21 cellular contexts compared by ENCODE assay signal in the genomic region with DNA sequence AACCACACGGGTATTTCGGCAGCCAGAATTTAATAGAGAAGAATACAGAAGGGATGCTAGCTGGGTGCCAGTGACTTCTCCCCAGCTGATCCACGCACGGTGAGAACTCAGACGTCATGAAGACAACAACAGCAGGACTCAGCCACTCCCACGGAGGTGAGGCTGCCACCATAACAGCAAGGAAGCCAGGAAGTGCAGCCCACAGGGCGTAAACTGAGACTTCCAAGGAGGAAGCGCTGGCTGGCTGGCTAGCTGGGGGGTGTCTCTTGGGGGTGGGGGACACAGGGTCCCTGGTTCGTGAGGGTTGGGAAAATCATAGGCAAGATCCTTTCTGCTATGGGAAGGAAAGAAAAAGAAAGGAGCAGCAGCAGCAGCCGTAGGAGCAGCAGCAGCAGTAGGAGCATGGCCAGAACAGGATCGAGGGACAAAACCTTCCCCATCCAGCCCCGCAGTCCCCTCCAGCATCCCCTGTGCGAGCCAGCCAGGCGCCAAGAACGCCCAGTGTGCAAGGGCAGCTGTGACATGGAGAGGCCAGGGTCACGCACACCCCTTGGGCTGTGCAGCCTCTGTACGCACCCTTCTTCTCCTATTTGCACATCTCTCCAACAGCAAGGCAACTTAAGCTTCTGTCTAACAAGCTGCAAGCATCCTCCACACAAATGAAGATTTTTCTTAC. TPM values are rescaled to one million over a fixed set of nuclear protein-coding genes. Genes with fewer than 3 reads are reported as not detected.
A peak's percentile ranks its signal among the peaks of the same experiment; 100 is the strongest.
DNase-seq lines count a peak whose midpoint lies in the region; ATAC-seq and TF ChIP-seq lines count a peak whose summit lies in the region.
"Had no signal": no experiment of that assay in that cellular context is flagged by ENCODE, and none has a peak within 500 bp of the region (broad histone marks: within the 10 kb centered on the region; RNA-seq: fewer than 3 reads in every experiment).

No MANE protein-coding gene starts in this region.

- H4K91ac ChIP-seq in H9 (ENCODE audit: insufficient read length, low read depth, low read length), result no peak overlapping the region

- H4K8ac ChIP-seq in H9 (replicated peaks; ENCODE audit: insufficient read length, low read depth, low read length), result no peak overlapping the region

- WGBS in H9 (ENCODE audit: extremely low coverage, insufficient read length, low lambda C conversion rate), result no CpG with 5 or more reads among the region's 17 CpGs
- 47 to 58% (median 52%) methylated on average over 15 to 17 of the region's 17 CpGs for WGBS in spleen, 5 donors
- 39 to 49% methylated on average over 16 to 17 of the region's 17 CpGs for WGBS in testis, 2 donors

- H3K23me2 ChIP-seq in H9 (ENCODE audit: insufficient read length, low read depth, low read length, poor library complexity, severe bottlenecking), result no peaks in the 10 kb centered on the region

- no peaks in the 10 kb centered on the region for H3K4me1 Mint-ChIP-seq in H9
- no peaks in the 10 kb centered on the region for H3K4me1 Mint-ChIP-seq in activated CD8-positive, alpha-beta memory T cell treated with anti-CD3 and anti-CD28 coated beads, Interleukin-2, amount 10 ng/mL, durations not matched to agents 7 days and 5 days
- H3K4me1 Mint-ChIP-seq: neural crest cell had no signal

- no peak overlapping the region for H3K4ac ChIP-seq in H9 (ENCODE audit: low read depth, low read length)

- H2BK12ac ChIP-seq in H9 (ENCODE audit: insufficient read length, low read depth, low read length), result no peak overlapping the region

- H3K79me1 ChIP-seq in H9 (ENCODE audit: insufficient read depth, low read depth, low read length, poor library complexity, severe bottlenecking), result no peaks in the 10 kb centered on the region

- H2BK20ac ChIP-seq in H9 (ENCODE audit: low read depth, low read length, poor library complexity, severe bottlenecking), result no peak overlapping the region

- H3K9me3 ChIP-seq in H9 (ENCODE audit: control insufficient read depth, low read depth, low read length) (no peaks in the 10 kb centered on the region), spleen (no peaks in the 10 kb centered on the region), colonic mucosa (no peaks in the 10 kb centered on the region), testis (no peaks in the 10 kb centered on the region)
- H3K9me3 ChIP-seq: gastrocnemius medialis had no signal

- no peak overlapping the region for H2AFZ ChIP-seq in H9 (ENCODE audit: low read length)

- H3K36me3 Mint-ChIP-seq in H9 (ENCODE audit: insufficient read depth in 1 of 3, low read depth in 3 of 3), result no peaks in the 10 kb centered on the region; a peak in 1 of 7 replicates
- no peaks in the 10 kb centered on the region for H3K36me3 Mint-ChIP-seq in activated CD8-positive, alpha-beta memory T cell treated with anti-CD3 and anti-CD28 coated beads, Interleukin-2, amount 10 ng/mL, durations not matched to agents 7 days and 5 days

- H2BK15ac ChIP-seq in H9 (ENCODE audit: low read depth, low read length), result no peak overlapping the region

- H3K56ac ChIP-seq in H9 (ENCODE audit: insufficient read length, low read depth, low read length), result no peak overlapping the region

- no peak overlapping the region for H4K5ac ChIP-seq in H9 (ENCODE audit: insufficient read length, low read depth, low read length)

- no peak overlapping the region for H3K9ac ChIP-seq in H9 (ENCODE audit: extremely low read depth, insufficient read length, low read length)
- H3K9ac ChIP-seq in colonic mucosa (ENCODE audit: low read depth in 2 of 2, low read length in 2 of 2), result no peak overlapping the region

- no peak overlapping the region for H3K27ac ChIP-seq in H9 (ENCODE audit: insufficient read length, low read depth, low read length)
- no peak overlapping the region for H3K27ac ChIP-seq in spleen
- H3K27ac ChIP-seq in colonic mucosa, result no peak overlapping the region
- no peak overlapping the region for H3K27ac ChIP-seq in testis
- H3K27ac ChIP-seq: dorsolateral prefrontal cortex, gastrocnemius medialis, HL-60, SK-N-MC had no signal

- H3K79me2 ChIP-seq in H9 (ENCODE audit: insufficient read depth, low read length), result no peaks in the 10 kb centered on the region

- DNase-seq in H9 (peak; percentile 14), left lobe of liver (ENCODE audit: low spot score) (peak; percentile 24), spleen (peak; percentile 33), colonic mucosa (no peak), testis (no peak)
- peak; percentile 26 for DNase-seq in activated CD8-positive, alpha-beta memory T cell treated with anti-CD3 and anti-CD28 coated beads, Interleukin-2, amount 10 ng/mL, durations not matched to agents 7 days and 5 days
- DNase-seq: activated CD8-positive, alpha-beta T cell treated with anti-CD3 and anti-CD28 coated beads for 36 hours; dorsolateral prefrontal cortex; gastrocnemius medialis; kidney glomerular epithelial cell; midbrain; NCI-H187; NCI-H226; stimulated activated CD4-positive, alpha-beta T cell treated with anti-CD3 and anti-CD28 coated beads, Interleukin-12 subunit alpha, Interleukin-12 subunit beta, amount 100 ng/mL, for 4 hours; stimulated activated CD8-positive, alpha-beta memory T cell treated with anti-CD3 and anti-CD28 coated beads, Interleukin-4, amount 100 ng/mL, for 48 hours had no signal

- H3K9me3 Mint-ChIP-seq in H9, result peaks cover under 1 to 3% of the 10 kb centered on the region in 2 experiments; a peak in 2 of 5 replicates
- no peaks in the 10 kb centered on the region for H3K9me3 Mint-ChIP-seq in activated CD8-positive, alpha-beta memory T cell treated with anti-CD3 and anti-CD28 coated beads, Interleukin-2, amount 10 ng/mL, durations not matched to agents 7 days and 5 days (ENCODE audit: low read depth)
- H3K9me3 Mint-ChIP-seq: activated CD8-positive, alpha-beta T cell treated with anti-CD3 and anti-CD28 coated beads for 36 hours; activated T-helper 1 cell treated with anti-CD3 and anti-CD28 coated beads, Interleukin-12 subunit alpha, Interleukin-12 subunit beta, Interleukin-2, Interleukin-4 antibody, amounts not matched to agents 30 ng/mL and 10 ng/mL and 1 ng/mL, durations not matched to agents 14 hours and 24 hours and 36 hours; neural crest cell had no signal

- H3K36me3 ChIP-seq in spleen (no peaks in the 10 kb centered on the region), colonic mucosa (no peaks in the 10 kb centered on the region), testis (ENCODE audit: low read depth, missing control alignments) (no peaks in the 10 kb centered on the region)
- H3K36me3 ChIP-seq: gastrocnemius medialis had no signal

- H3K4me3 ChIP-seq in spleen (no peak overlapping the region), colonic mucosa (no peak overlapping the region), testis (no peak overlapping the region)
- H3K4me3 ChIP-seq: dorsolateral prefrontal cortex, gastrocnemius medialis, SK-N-MC had no signal

- no peak overlapping the region for H3K4me2 ChIP-seq in H9 (ENCODE audit: insufficient read depth, insufficient read length, low read length)

- no peak overlapping the region for H2BK5ac ChIP-seq in H9 (ENCODE audit: insufficient read length, low read length)

- no peak overlapping the region for H2BK120ac ChIP-seq in H9 (ENCODE audit: low read depth, low read length, poor library complexity, severe bottlenecking)

- CTCF ChIA-PET in activated CD8-positive, alpha-beta memory T cell treated with anti-CD3 and anti-CD28 coated beads, Interleukin-2, amount 10 ng/mL, durations not matched to agents 7 days and 5 days (lab: Charles Lee), result no interaction called here

- intact Hi-C loops in spleen (cut with DNase I; ENCODE audit: low total_unique reads) (no loop called here), colonic mucosa (cut with DNase I) (no loop called here), testis (cut with DNase I; ENCODE audit: low total_unique reads) (no loop called here)

- no peaks in the 10 kb centered on the region for H4K20me1 ChIP-seq in H9 (ENCODE audit: control insufficient read depth, insufficient read depth, insufficient read length)

- H3K4me1 ChIP-seq in H9 (ENCODE audit: insufficient read depth, low read length) (no peaks in the 10 kb centered on the region), spleen (no peaks in the 10 kb centered on the region), colonic mucosa (no peaks in the 10 kb centered on the region), testis (no peaks in the 10 kb centered on the region)
- H3K4me1 ChIP-seq: gastrocnemius medialis had no signal

- H3K18ac ChIP-seq in H9 (ENCODE audit: insufficient read length, low read depth, low read length), result no peak overlapping the region

- H2AK5ac ChIP-seq in H9 (ENCODE audit: insufficient read length, low read length), result no peak overlapping the region

- H3K4me3 Mint-ChIP-seq in H9, result no peak overlapping the region
- no peak overlapping the region for H3K4me3 Mint-ChIP-seq in activated CD8-positive, alpha-beta memory T cell treated with anti-CD3 and anti-CD28 coated beads, Interleukin-2, amount 10 ng/mL, durations not matched to agents 7 days and 5 days
- H3K4me3 Mint-ChIP-seq: activated CD8-positive, alpha-beta T cell treated with anti-CD3 and anti-CD28 coated beads for 36 hours; activated T-helper 1 cell treated with anti-CD3 and anti-CD28 coated beads, Interleukin-12 subunit alpha, Interleukin-12 subunit beta, Interleukin-2, Interleukin-4 antibody, amounts not matched to agents 30 ng/mL and 10 ng/mL and 1 ng/mL, durations not matched to agents 14 hours and 24 hours and 36 hours; neural crest cell had no signal

- no peak for ATAC-seq in activated CD8-positive, alpha-beta memory T cell treated with anti-CD3 and anti-CD28 coated beads, Interleukin-2, amount 10 ng/mL, durations not matched to agents 7 days and 5 days
- ATAC-seq in left lobe of liver (no peak), HG02938 (IDR thresholded peaks at IDR 0.05; ENCODE audit: unreplicated experiment) (no peak)
- ATAC-seq: activated CD8-positive, alpha-beta T cell treated with anti-CD3 and anti-CD28 coated beads for 36 hours; gastrocnemius medialis had no signal

- H3K27me3 ChIP-seq in H9 (ENCODE audit: insufficient read depth, low read length) (no peaks in the 10 kb centered on the region), spleen (replicated peaks in 1 of 7) (peaks cover 0 to 59% (median 0%) of the 10 kb centered on the region in 7 donors), colonic mucosa (no peaks in the 10 kb centered on the region), testis (no peaks in the 10 kb centered on the region)

- TF ChIP-seq POLR2A in spleen (IDR thresholded peaks at IDR 0.05) (no peak), testis (IDR thresholded peaks at IDR 0.05) (no peak)

- peaks cover 12% of the 10 kb centered on the region for H3K27me3 Mint-ChIP-seq in H9 (ENCODE audit: low read depth)
- H3K27me3 Mint-ChIP-seq in activated CD8-positive, alpha-beta memory T cell treated with anti-CD3 and anti-CD28 coated beads, Interleukin-2, amount 10 ng/mL, durations not matched to agents 7 days and 5 days, result no peaks in the 10 kb centered on the region

- no peak overlapping the region for H3K27ac Mint-ChIP-seq in H9
- no peak overlapping the region for H3K27ac Mint-ChIP-seq in activated CD8-positive, alpha-beta memory T cell treated with anti-CD3 and anti-CD28 coated beads, Interleukin-2, amount 10 ng/mL, durations not matched to agents 7 days and 5 days
- H3K27ac Mint-ChIP-seq: activated CD8-positive, alpha-beta T cell treated with anti-CD3 and anti-CD28 coated beads for 36 hours had no signal

- TF ChIP-seq CTCF in H9 (conservative IDR thresholded peaks at IDR 0.05) (no peak), spleen (IDR thresholded peaks at IDR 0.05 in 8 of 11, conservative IDR thresholded peaks at IDR 0.05 in 3 of 11) (no peak), colonic mucosa (IDR thresholded peaks at IDR 0.05) (no peak), testis (IDR thresholded peaks at IDR 0.05) (no peak)

- no peak overlapping the region for H3T11ph ChIP-seq in H9 (ENCODE audit: low read length)

- no peak overlapping the region; the same call in 1 of the 2 replicates for H3K14ac ChIP-seq in H9 (ENCODE audit: insufficient read depth, low read length)

- no peak overlapping the region for H3K23ac ChIP-seq in H9 (ENCODE audit: insufficient read length, low read depth, low read length)

RNA-seq across cellular contexts. Expression of gene SHANK2, which starts 49.6 kb away (rescaled TPM):
- 22.1 and 23.8 TPM in 2 replicates for total RNA-seq in H9 (2021)
- not detected for total RNA-seq in activated CD8-positive, alpha-beta memory T cell treated with anti-CD3 and anti-CD28 coated beads, Interleukin-2, amount 10 ng/mL, durations not matched to agents 7 days and 5 days
- total RNA-seq in left lobe of liver, result 33.8 TPM
- 10 to 100 TPM in 5 of 7 donors, 1 to 10 TPM in 2; 5.7 to 23.8 (median 12.1) TPM for total RNA-seq in spleen
- 1 to 10 TPM in 1 of 3 donors, under 1 TPM in 2; 0.30 to 1.4 (median 0.61) TPM for polyA plus RNA-seq in spleen
- 10 to 100 TPM; 26.0 to 38.1 TPM for total RNA-seq in colonic mucosa
- 10 to 100 TPM in 1 of 2 donors, 1 to 10 TPM in 1; 8.0 to 13.9 TPM for total RNA-seq in testis
- polyA plus RNA-seq in testis (ENCODE audit: insufficient read depth, low read depth, low replicate concordance), result 4.3 TPM
- total RNA-seq: activated CD8-positive, alpha-beta T cell treated with anti-CD3 and anti-CD28 coated beads for 36 hours; activated T-helper 1 cell treated with anti-CD3 and anti-CD28 coated beads, Interleukin-12 subunit alpha, Interleukin-12 subunit beta, Interleukin-2, Interleukin-4 antibody, amounts not matched to agents 30 ng/mL and 10 ng/mL and 1 ng/mL, durations not matched to agents 14 hours and 24 hours and 36 hours; H4 had no signal

Comparison
In these comparisons a context has a peak if more than half of its experiments do, and no peak if none do; other contexts are left out.
1. DNase-seq: peak in H9 (single experiment), activated CD8-positive, alpha-beta memory T cell treated with anti-CD3 and anti-CD28 coated beads, Interleukin-2, amount 10 ng/mL, durations not matched to agents 7 days and 5 days (single experiment), left lobe of liver (single experiment) and spleen (single experiment); none in colonic mucosa (single experiment) and testis (single experiment).
2. RNA of gene SHANK2, which starts 49.6 kb away (total RNA-seq): 26.0 to 38.1 TPM in colonic mucosa, 33.8 TPM in left lobe of liver (single experiment), 22.1 to 23.8 TPM in H9, 8.0 to 13.9 TPM in testis and 5.7 to 23.8 TPM in spleen; not detected in activated CD8-positive, alpha-beta memory T cell treated with anti-CD3 and anti-CD28 coated beads, Interleukin-2, amount 10 ng/mL, durations not matched to agents 7 days and 5 days; every median in the first group is over 4 times any median in the second.